12 cellular contexts compared by ENCODE assay signal in the genomic region with DNA sequence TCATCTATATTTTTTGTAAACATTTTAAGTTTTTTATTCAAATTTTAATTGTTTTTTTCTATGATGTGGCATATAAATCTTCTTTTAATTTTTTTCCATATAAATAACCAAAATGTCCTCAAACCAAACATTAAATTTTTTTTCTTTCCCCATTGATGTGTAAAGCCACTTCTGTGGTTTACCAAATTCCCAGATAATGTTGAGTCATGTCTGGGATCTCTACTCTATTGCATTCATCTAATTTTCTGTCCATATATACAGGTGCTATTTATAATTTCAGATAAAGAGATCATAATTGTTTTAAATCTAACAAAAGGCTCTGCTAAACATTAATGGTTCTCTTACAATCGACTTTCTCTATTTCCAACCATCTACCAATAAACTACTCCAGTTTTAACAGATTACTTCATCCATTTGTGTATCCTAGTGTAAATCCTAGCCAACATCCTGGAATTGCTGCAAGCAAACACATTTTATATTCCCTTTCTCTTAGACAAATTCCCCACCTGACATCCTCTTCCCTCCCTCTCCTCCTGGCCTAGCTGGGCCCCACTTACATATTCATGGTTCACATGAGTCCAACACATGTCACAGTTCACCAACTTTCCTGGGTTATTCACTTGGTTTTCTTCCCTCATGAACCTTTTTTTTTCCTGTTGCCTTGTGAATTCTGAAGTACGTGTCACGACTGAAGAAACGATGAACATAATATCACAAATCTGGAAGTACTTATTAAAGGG.
A peak's percentile ranks its signal among the peaks of the same experiment; 100 is the strongest.
DNase-seq lines count a peak whose midpoint lies in the region; ATAC-seq and TF ChIP-seq lines count a peak whose summit lies in the region.
"Had no signal": no experiment of that assay in that cellular context is flagged by ENCODE, and none has a peak within 500 bp of the region (broad histone marks: within the 10 kb centered on the region; RNA-seq: fewer than 3 reads in every experiment).

No MANE protein-coding gene starts in this region.

- no peaks in the 10 kb centered on the region for H3K23me2 ChIP-seq in H9 (ENCODE audit: insufficient read length, low read depth, low read length, poor library complexity, severe bottlenecking)

- no peak overlapping the region for H2BK20ac ChIP-seq in H9 (ENCODE audit: low read depth, low read length, poor library complexity, severe bottlenecking)

- H3K56ac ChIP-seq in H9 (ENCODE audit: insufficient read length, low read depth, low read length): no peak overlapping the region

- H2BK120ac ChIP-seq in H9 (ENCODE audit: low read depth, low read length, poor library complexity, severe bottlenecking): no peak overlapping the region

- H4K8ac ChIP-seq in H9 (replicated peaks; ENCODE audit: insufficient read length, low read depth, low read length): no peak overlapping the region

- in situ Hi-C loops in KBM-7 (cut with MboI; ENCODE audit: low pct_unique_long_range_greater_than_20kb, low sequenced_read_pairs): no loop called here

- H3K9me3 ChIP-seq in H9 (ENCODE audit: control insufficient read depth, low read depth, low read length): no peaks in the 10 kb centered on the region
- H3K9me3 ChIP-seq in fibroblast of lung (ENCODE audit: control insufficient read depth, insufficient read depth, low read depth, low read length): no peaks in the 10 kb centered on the region
- H3K9me3 ChIP-seq in neuron (ENCODE audit: low read length): no peaks in the 10 kb centered on the region
- H3K9me3 ChIP-seq in effector memory CD4-positive, alpha-beta T cell (ENCODE audit: control insufficient read depth, low read length): no peaks in the 10 kb centered on the region

- H2AFZ ChIP-seq in H9 (ENCODE audit: low read length) (peak overlapping the region; percentile 74), fibroblast of lung (ENCODE audit: low read length) (no peak overlapping the region), neuron (ENCODE audit: low read depth, low read length) (peak overlapping the region; percentile 87)

- H3K36me3 Mint-ChIP-seq in H9 (ENCODE audit: insufficient read depth in 1 of 3, low read depth in 3 of 3): no peaks in the 10 kb centered on the region
- H3K36me3 Mint-ChIP-seq: activated naive CD4-positive, alpha-beta T cell treated with anti-CD3 and anti-CD28 coated beads, Interleukin-2, amount 10 ng/mL, durations not matched to agents 7 days and 5 days had no signal

- H2BK12ac ChIP-seq in H9 (ENCODE audit: insufficient read length, low read depth, low read length): no peak overlapping the region

- no peak overlapping the region for H2BK5ac ChIP-seq in H9 (ENCODE audit: insufficient read length, low read length)

- no peak overlapping the region for H3K23ac ChIP-seq in H9 (ENCODE audit: insufficient read length, low read depth, low read length)

- no peak for ATAC-seq in HG03175 (IDR thresholded peaks at IDR 0.05; ENCODE audit: unreplicated experiment)
- ATAC-seq: esophagus mucosa; stimulated activated naive CD8-positive, alpha-beta T cell treated with anti-CD3 and anti-CD28 coated beads, Interleukin-15, Interleukin-2, amounts not matched to agents 100 U/mL and 50 U/mL, for 24 hours had no signal

- H3K4ac ChIP-seq in H9 (ENCODE audit: low read depth, low read length): no peak overlapping the region

- no peak overlapping the region for H2AK5ac ChIP-seq in H9 (ENCODE audit: insufficient read length, low read length)

- TF ChIP-seq CTCF in H9 (conservative IDR thresholded peaks at IDR 0.05): no peak
- no peak for TF ChIP-seq CTCF in fibroblast of lung (conservative IDR thresholded peaks at IDR 0.05 in 1 of 2, IDR thresholded peaks at IDR 0.05 in 1 of 2; ENCODE audit: low read depth in 1 of 2, low read length in 2 of 2)

- no peaks in the 10 kb centered on the region for H3K27me3 ChIP-seq in H9 (ENCODE audit: insufficient read depth, low read length)
- H3K27me3 ChIP-seq in fibroblast of lung (ENCODE audit: control insufficient read depth, insufficient read depth, low read length): no peaks in the 10 kb centered on the region
- H3K27me3 ChIP-seq in neuron (ENCODE audit: insufficient read depth, low read length): no peaks in the 10 kb centered on the region
- H3K27me3 ChIP-seq in effector memory CD4-positive, alpha-beta T cell (replicated peaks; ENCODE audit: control insufficient read depth, insufficient read depth, low read length, poor library complexity, severe bottlenecking): no peaks in the 10 kb centered on the region

- DNase-seq in H9 (no peak), NCI-H526 treated with DMSO at 0.1 percent for 48 hours (lab: John Stamatoyannopoulos, UW) (peak; percentile 54), fibroblast of lung (ENCODE audit: low read depth in 2 of 2) (peak; percentile 32 to 84), KBM-7 (no peak)
- no peak for DNase-seq in effector memory CD4-positive, alpha-beta T cell
- DNase-seq: activated naive CD4-positive, alpha-beta T cell treated with anti-CD3 and anti-CD28 coated beads, Interleukin-2, amount 10 ng/mL, durations not matched to agents 7 days and 5 days; stimulated activated naive CD8-positive, alpha-beta T cell treated with anti-CD3 and anti-CD28 coated beads, Interleukin-15, Interleukin-2, amounts not matched to agents 100 U/mL and 50 U/mL, for 24 hours had no signal

- WGBS in H9 (ENCODE audit: extremely low coverage, insufficient read length, low lambda C conversion rate): 100% methylated on average over 1 of the region's 4 CpGs

- H3K4me1 ChIP-seq in H9 (ENCODE audit: insufficient read depth, low read length) (no peaks in the 10 kb centered on the region; the same call in 1 of the 2 replicates), fibroblast of lung (ENCODE audit: control insufficient read depth, extremely low read depth, insufficient read depth, low read length) (no peaks in the 10 kb centered on the region), neuron (ENCODE audit: insufficient read depth, low read length) (peaks cover 27% of the 10 kb centered on the region)
- H3K4me1 ChIP-seq in effector memory CD4-positive, alpha-beta T cell (ENCODE audit: control insufficient read depth, insufficient read depth, low read length, poor library complexity, severe bottlenecking): no peaks in the 10 kb centered on the region

- no peak overlapping the region for H4K5ac ChIP-seq in H9 (ENCODE audit: insufficient read length, low read depth, low read length)

- H3K27ac ChIP-seq in H9 (ENCODE audit: insufficient read length, low read depth, low read length): no peak overlapping the region
- H3K27ac ChIP-seq in fibroblast of lung (ENCODE audit: insufficient read depth, low read length): no peak overlapping the region
- H3K27ac ChIP-seq in effector memory CD4-positive, alpha-beta T cell (ENCODE audit: insufficient read depth, low read length, poor library complexity, severe bottlenecking): no peak overlapping the region
- H3K27ac ChIP-seq: KMS-11, skin epidermis had no signal

- H3K9me3 Mint-ChIP-seq in H9: 0 out of 5 replicates have a peak, but pooled peaks cover 0 to 2% of the 10 kb centered on the region in 2 experiments

- no peak overlapping the region for H3T11ph ChIP-seq in H9 (ENCODE audit: low read length)

- H3K27me3 Mint-ChIP-seq in H9 (ENCODE audit: low read depth): no peaks in the 10 kb centered on the region
- H3K27me3 Mint-ChIP-seq: activated naive CD4-positive, alpha-beta T cell treated with anti-CD3 and anti-CD28 coated beads, Interleukin-2, amount 10 ng/mL, durations not matched to agents 7 days and 5 days had no signal

- H3K36me3 ChIP-seq in fibroblast of lung (ENCODE audit: control insufficient read depth, insufficient read depth, low read length) (no peaks in the 10 kb centered on the region), neuron (ENCODE audit: insufficient read depth, low read length) (no peaks in the 10 kb centered on the region)
- H3K36me3 ChIP-seq in effector memory CD4-positive, alpha-beta T cell (ENCODE audit: control insufficient read depth, insufficient read depth, low read length): no peaks in the 10 kb centered on the region

- H3K9ac ChIP-seq in H9 (ENCODE audit: extremely low read depth, insufficient read length, low read length): no peak overlapping the region
- no peak overlapping the region for H3K9ac ChIP-seq in fibroblast of lung (ENCODE audit: insufficient read depth, low read length)
- H3K9ac ChIP-seq: KMS-11 had no signal

- H3K4me3 Mint-ChIP-seq in H9: no peak overlapping the region
- H3K4me3 Mint-ChIP-seq: activated naive CD4-positive, alpha-beta T cell treated with anti-CD3 and anti-CD28 coated beads, Interleukin-2, amount 10 ng/mL, durations not matched to agents 7 days and 5 days had no signal

- H3K79me1 ChIP-seq in H9 (ENCODE audit: insufficient read depth, low read depth, low read length, poor library complexity, severe bottlenecking): no peaks in the 10 kb centered on the region

- H3K4me1 Mint-ChIP-seq in H9: peaks cover 14 to 16% of the 10 kb centered on the region in 2 experiments
- H3K4me1 Mint-ChIP-seq: activated naive CD4-positive, alpha-beta T cell treated with anti-CD3 and anti-CD28 coated beads, Interleukin-2, amount 10 ng/mL, durations not matched to agents 7 days and 5 days had no signal

- no peak overlapping the region for H3K4me2 ChIP-seq in H9 (ENCODE audit: insufficient read depth, insufficient read length, low read length)
- no peak overlapping the region for H3K4me2 ChIP-seq in fibroblast of lung (ENCODE audit: extremely low read depth, insufficient read depth, low read length)
- H3K4me2 ChIP-seq: KMS-11 had no signal

- no peak overlapping the region for H3K18ac ChIP-seq in H9 (ENCODE audit: insufficient read length, low read depth, low read length)

- H3K4me3 ChIP-seq in fibroblast of lung (replicated peaks in 1 of 4; ENCODE audit: control extremely low read depth in 1 of 4, insufficient read depth in 1 of 4, low read depth in 3 of 4, low read length in 4 of 4): no peak overlapping the region
- H3K4me3 ChIP-seq in neuron (ENCODE audit: low read length): no peak overlapping the region
- H3K4me3 ChIP-seq in effector memory CD4-positive, alpha-beta T cell (ENCODE audit: insufficient read depth, low read depth, low read length, poor library complexity, severe bottlenecking): no peak overlapping the region
- H3K4me3 ChIP-seq: skin epidermis had no signal

- peak overlapping the region; percentile 30 to 81 (median 47); a peak in 5 of 7 replicates for H3K27ac Mint-ChIP-seq in H9
- H3K27ac Mint-ChIP-seq: activated naive CD4-positive, alpha-beta T cell treated with anti-CD3 and anti-CD28 coated beads, Interleukin-2, amount 10 ng/mL, durations not matched to agents 7 days and 5 days had no signal

- no peak overlapping the region for H4K91ac ChIP-seq in H9 (ENCODE audit: insufficient read length, low read depth, low read length)

- H3K14ac ChIP-seq in H9 (ENCODE audit: insufficient read depth, low read length): no peak overlapping the region

- H3K79me2 ChIP-seq in H9 (ENCODE audit: insufficient read depth, low read length) (no peaks in the 10 kb centered on the region), fibroblast of lung (ENCODE audit: control insufficient read depth, insufficient read depth, low read length) (no peaks in the 10 kb centered on the region)

- no peak overlapping the region for H2BK15ac ChIP-seq in H9 (ENCODE audit: low read depth, low read length)

- H4K20me1 ChIP-seq in H9 (ENCODE audit: control insufficient read depth, insufficient read depth, insufficient read length) (no peaks in the 10 kb centered on the region), fibroblast of lung (ENCODE audit: control insufficient read depth, extremely low read depth, insufficient read depth, low read length) (no peaks in the 10 kb centered on the region)

Comparison
In these comparisons a context has a peak if more than half of its experiments do, and no peak if none do; other contexts are left out.
1. DNase-seq: peak in NCI-H526 treated with DMSO at 0.1 percent for 48 hours (single experiment) and fibroblast of lung (2 of 2); none in H9 (single experiment), effector memory CD4-positive, alpha-beta T cell (0 of 3) and KBM-7 (single experiment).